In genomic region chr1:152517237-152517811, GRCh38 we compare ENCODE assay signal across 1 cellular context.
TF ChIP-seq lines count a peak whose summit lies in the region.

No MANE protein-coding gene starts in this region.

TF ChIP-seq in GM23338, 12 proteins besides CTCF, POLR2A, EP300 and RAD21:
- TF ChIP-seq JUNB (IDR thresholded peaks at IDR 0.05; ENCODE audit: unreplicated experiment) (no peak), EZH2 (IDR thresholded peaks at IDR 0.05; ENCODE audit: low read depth, unreplicated experiment) (no peak), EZH2phosphoT487 (IDR thresholded peaks at IDR 0.05; ENCODE audit: unreplicated experiment) (no peak), REST (IDR thresholded peaks at IDR 0.05; ENCODE audit: unreplicated experiment) (no peak), ZNF462 (CRISPR knock-in tag; IDR thresholded peaks at IDR 0.05) (no peak), NANOG (IDR thresholded peaks at IDR 0.05; ENCODE audit: borderline replicate concordance) (no peak), ZNF331 (CRISPR knock-in tag; IDR thresholded peaks at IDR 0.05; ENCODE audit: low read depth) (no peak), ZNF114 (CRISPR knock-in tag; IDR thresholded peaks at IDR 0.05) (no peak), POLR2AphosphoS5 (IDR thresholded peaks at IDR 0.05; ENCODE audit: low read depth) (no peak), STAT1 (IDR thresholded peaks at IDR 0.05; ENCODE audit: unreplicated experiment) (no peak), CREB1 (CRISPR knock-in tag; IDR thresholded peaks at IDR 0.05; ENCODE audit: low read depth) (no peak)
- TF ChIP-seq, protein P1, sequence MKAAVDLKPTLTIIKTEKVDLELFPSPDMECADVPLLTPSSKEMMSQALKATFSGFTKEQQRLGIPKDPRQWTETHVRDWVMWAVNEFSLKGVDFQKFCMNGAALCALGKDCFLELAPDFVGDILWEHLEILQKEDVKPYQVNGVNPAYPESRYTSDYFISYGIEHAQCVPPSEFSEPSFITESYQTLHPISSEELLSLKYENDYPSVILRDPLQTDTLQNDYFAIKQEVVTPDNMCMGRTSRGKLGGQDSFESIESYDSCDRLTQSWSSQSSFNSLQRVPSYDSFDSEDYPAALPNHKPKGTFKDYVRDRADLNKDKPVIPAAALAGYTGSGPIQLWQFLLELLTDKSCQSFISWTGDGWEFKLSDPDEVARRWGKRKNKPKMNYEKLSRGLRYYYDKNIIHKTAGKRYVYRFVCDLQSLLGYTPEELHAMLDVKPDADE (IDR thresholded peaks at IDR 0.05): no peak
